In genomic region chr9:91943447-91943846, GRCh38 we compare ENCODE assay signal across 18 cellular contexts. TPM values are rescaled to one million over a fixed set of nuclear protein-coding genes. Genes with fewer than 3 reads are reported as not detected.
A peak's percentile ranks its signal among the peaks of the same experiment; 100 is the strongest.
DNase-seq lines count a peak whose midpoint lies in the region; ATAC-seq, FAIRE-seq and TF ChIP-seq lines count a peak whose summit lies in the region.
"Had no signal": no experiment of that assay in that cellular context is flagged by ENCODE, and none has a peak within 500 bp of the region (broad histone marks: within the 10 kb centered on the region; RNA-seq: fewer than 3 reads in every experiment).

No MANE protein-coding gene starts in this region.

- no peak overlapping the region for H3K4me3 ChIP-seq in HEK293 (ENCODE audit: low read depth, low read length)
- H3K4me3 ChIP-seq in K562, result no peak overlapping the region
- no peak overlapping the region for H3K4me3 ChIP-seq in sigmoid colon
- no peak overlapping the region for H3K4me3 ChIP-seq in SJCRH30
- H3K4me3 ChIP-seq: BLaER1 treated with 17β-estradiol and CSF1 and Interleukin-3, amounts not matched to agents 10 nM and 100 nM had no signal

- H3K27ac ChIP-seq in HEK293 (ENCODE audit: extremely low read depth, low read depth, low read length), result no peak overlapping the region
- H3K27ac ChIP-seq in K562 (ENCODE audit: extremely low read depth, low read depth, low read length), result 0 out of 3 replicates have a peak overlapping the region, but pooled peaks have one; percentile 79
- peak overlapping the region in 3 of 4 donors; percentile 91 to 95 (median 93) for H3K27ac ChIP-seq in sigmoid colon
- no peak overlapping the region for H3K27ac ChIP-seq in foreskin keratinocyte
- H3K27ac ChIP-seq in SJCRH30, result no peak overlapping the region
- H3K27ac ChIP-seq: BLaER1 treated with 17β-estradiol and CSF1 and Interleukin-3, amounts not matched to agents 10 nM and 100 nM had no signal

- no TSS peak for BruUV-seq in K562 (replicated peaks; lab: Mats Ljungman, UMichigan)

- in situ Hi-C loops in K562 (cut with MboI), result no loop called here

- no peak for TF ChIP-seq EP300 in K562 (IDR thresholded peaks at IDR 0.05; ENCODE audit: low read length)
- no peak for TF ChIP-seq EP300 in sigmoid colon (IDR thresholded peaks at IDR 0.05)

- no peaks in the 10 kb centered on the region for H3K27me3 ChIP-seq in K562 (ENCODE audit: control insufficient read depth in 2 of 2, insufficient read depth in 2 of 2, low read length in 2 of 2)
- peaks cover 0 to under 1% (median 0%) of the 10 kb centered on the region in 3 donors for H3K27me3 ChIP-seq in sigmoid colon
- H3K27me3 ChIP-seq in foreskin keratinocyte, result peaks cover 36% of the 10 kb centered on the region
- peaks cover 16% of the 10 kb centered on the region; the same call in 1 of the 2 replicates for H3K27me3 ChIP-seq in SJCRH30

- H3K4me1 ChIP-seq in HEK293 (ENCODE audit: control insufficient read depth, insufficient read depth, low read length) (peaks cover 13% of the 10 kb centered on the region), K562 (replicated peaks in 1 of 2; ENCODE audit: control insufficient read depth in 2 of 2, insufficient read depth in 2 of 2, low read length in 2 of 2) (peaks cover 13 to 37% of the 10 kb centered on the region in 2 experiments; a peak in 4 of 5 replicates), sigmoid colon (peaks cover 0 to 81% (median 72%) of the 10 kb centered on the region in 4 donors), foreskin keratinocyte (peaks cover 9% of the 10 kb centered on the region), SJCRH30 (no peaks in the 10 kb centered on the region)

- no peak for FAIRE-seq in K562 (lab: Jason Lieb, UNC)
- FAIRE-seq: HTR-8/SVneo had no signal

- POLR2A ChIA-PET in HEK293 (lab: Yijun Ruan, JAX), result no interaction called here
- POLR2A ChIA-PET in K562 (lab: Yijun Ruan, JAX), result interaction anchor here (0.6 kb wide), 1 partner anchor 197 kb away, joined by 4 read pairs; no protein-coding TSS in a partner anchor
- POLR2A ChIA-PET in HEK293T (lab: Yijun Ruan, JAX), result no interaction called here

- no peak overlapping the region for H2AFZ ChIP-seq in K562 (ENCODE audit: low read depth, low read length)

- no peaks in the 10 kb centered on the region for H3K9me1 ChIP-seq in K562 (ENCODE audit: control insufficient read depth, insufficient read depth, low read length)

- H3K36me3 ChIP-seq in HEK293 (ENCODE audit: control insufficient read depth in 2 of 2, insufficient read depth in 1 of 2, low read length in 2 of 2) (no peaks in the 10 kb centered on the region), K562 (ENCODE audit: control insufficient read depth, insufficient read depth, low read length) (no peaks in the 10 kb centered on the region; the same call in 2 of the 3 replicates), sigmoid colon (no peaks in the 10 kb centered on the region), SJCRH30 (no peaks in the 10 kb centered on the region)
- H3K36me3 ChIP-seq: BLaER1 treated with 17β-estradiol and CSF1 and Interleukin-3, amounts not matched to agents 10 nM and 100 nM had no signal

- TF ChIP-seq CTCF in HEK293 (tag by site-specific recombination; IDR thresholded peaks at IDR 0.05), result no peak
- TF ChIP-seq CTCF in K562 (IDR thresholded peaks at IDR 0.05 in 2 of 3, conservative IDR thresholded peaks at IDR 0.05 in 1 of 3; ENCODE audit: insufficient read depth in 2 of 3, low read depth in 1 of 3, low read length in 3 of 3), result no peak
- no peak for TF ChIP-seq CTCF in sigmoid colon (IDR thresholded peaks at IDR 0.05)
- no peak for TF ChIP-seq CTCF in foreskin keratinocyte (conservative IDR thresholded peaks at IDR 0.05)

- CTCF ChIA-PET in HEK293 (lab: Yijun Ruan, JAX) (no interaction called here), K562 (lab: Yijun Ruan, JAX; ENCODE audit: low intra/inter-chr PET ratio) (no interaction called here), HEK293T (lab: Yijun Ruan, JAX) (no interaction called here)

- WGBS in K562 (ENCODE audit: insufficient coverage, low coverage, missing lambda C conversion rate), result 54% methylated on average over 2 of the region's 2 CpGs
- 84 to 91% methylated on average over 2 of the region's 2 CpGs for WGBS in sigmoid colon, 2 donors

- H4K20me1 ChIP-seq in K562 (replicated peaks; ENCODE audit: control insufficient read depth, insufficient read depth, low read length), result no peaks in the 10 kb centered on the region

- no peak for DNase-seq in K562 (ENCODE audit: extremely low read depth in 1 of 4, low spot score in 3 of 4)
- DNase-seq in islet precursor cell, result peak; percentile 1
- DNase-seq in sigmoid colon, result no peak
- DNase-seq in foreskin keratinocyte, result no peak
- no peak for DNase-seq in SJCRH30
- no peak for DNase-seq in HEK293T (ENCODE audit: extremely low spot score)
- DNase-seq: Calu3; CD8-positive, alpha-beta T cell; DMS79 treated with DMSO at 0.1 percent for 48 hours; GF-D8; GOT3; H9; HFFc6 had no signal

- H3K9me3 ChIP-seq in HEK293 (ENCODE audit: control insufficient read depth, insufficient read depth, low read depth, low read length) (no peaks in the 10 kb centered on the region), K562 (replicated peaks; ENCODE audit: control insufficient read depth, insufficient read depth, low read depth, low read length) (no peaks in the 10 kb centered on the region; the same call in 1 of the 2 replicates), sigmoid colon (no peaks in the 10 kb centered on the region), SJCRH30 (replicated peaks) (no peaks in the 10 kb centered on the region)
- H3K9me3 ChIP-seq: BLaER1 treated with 17β-estradiol and CSF1 and Interleukin-3, amounts not matched to agents 10 nM and 100 nM had no signal

- peaks cover 96% of the 10 kb centered on the region for H3K79me2 ChIP-seq in K562 (ENCODE audit: control insufficient read depth, insufficient read depth, low read length)

- intact Hi-C loops in K562 (cut with micrococcal nuclease), result no loop called here
- intact Hi-C loops in sigmoid colon (cut with DNase I), result loop anchor here (5.0 kb wide), 1 partner anchor 141 kb away; no protein-coding TSS in a partner anchor

- H3K4me2 ChIP-seq in K562 (ENCODE audit: insufficient read depth, low read length), result peak overlapping the region; percentile 69; the same call in 1 of the 2 replicates
- H3K4me2 ChIP-seq: BLaER1 treated with 17β-estradiol and CSF1 and Interleukin-3, amounts not matched to agents 10 nM and 100 nM had no signal

- TF ChIP-seq POLR2A in K562 (conservative IDR thresholded peaks at IDR 0.05) (no peak), sigmoid colon (IDR thresholded peaks at IDR 0.05) (no peak)

- peak overlapping the region in 1 of 2 experiments; percentile 23; a peak in 1 of 4 replicates for H3K9ac ChIP-seq in K562 (ENCODE audit: insufficient read depth in 1 of 2, low read depth in 2 of 2, low read length in 2 of 2)
- H3K9ac ChIP-seq: BLaER1 treated with 17β-estradiol and CSF1 and Interleukin-3, amounts not matched to agents 10 nM and 100 nM had no signal

- ATAC-seq in K562 (no peak), foreskin keratinocyte (no peak), GM19328 (IDR thresholded peaks at IDR 0.05; ENCODE audit: unreplicated experiment) (no peak)
- ATAC-seq: CD8-positive, alpha-beta T cell had no signal

- no peak for TF ChIP-seq RAD21 in K562 (CRISPR knock-in tag; conservative IDR thresholded peaks at IDR 0.05 in 1 of 2, IDR thresholded peaks at IDR 0.05 in 1 of 2)

TF ChIP-seq in HEK293, 187 proteins besides CTCF, POLR2A, EP300 and RAD21 (continues in another document):
- no peak for TF ChIP-seq ZNF664 (tag by site-specific recombination; IDR thresholded peaks at IDR 0.05)

TF ChIP-seq in K562, 482 proteins besides CTCF, POLR2A, EP300 and RAD21 (continues in another document):
- TF ChIP-seq NCOA1 (IDR thresholded peaks at IDR 0.05; ENCODE audit: low read depth), result no peak

TF ChIP-seq in HEK293T, 16 proteins besides CTCF, POLR2A, EP300 and RAD21:
- TF ChIP-seq HDGF (IDR thresholded peaks at IDR 0.05; ENCODE audit: borderline replicate concordance) (no peak), CTBP1 (IDR thresholded peaks at IDR 0.05; ENCODE audit: borderline replicate concordance) (no peak), LEF1 (IDR thresholded peaks at IDR 0.05; ENCODE audit: borderline replicate concordance) (no peak), ARNT (IDR thresholded peaks at IDR 0.05) (no peak), ZNF384 (IDR thresholded peaks at IDR 0.05) (no peak), NFRKB (IDR thresholded peaks at IDR 0.05) (no peak)

RNA-seq across cellular contexts. Expression of gene ROR2, which starts 6.6 kb away (rescaled TPM):
- total RNA-seq in K562 (2011; cell fraction: chromatin; rRNA removed; ENCODE audit: low replicate concordance), result 55.8 and 56.6 TPM in 2 replicates
- total RNA-seq in K562 (2011; cell fraction: nucleolus; rRNA removed), result 56.9 and 60.5 TPM in 2 replicates
- 36.5 and 49.8 TPM in 2 replicates for total RNA-seq in K562 (2011; cell fraction: nucleoplasm; rRNA removed)
- total RNA-seq in K562 (2014; rRNA removed) (15.3 and 18.2 TPM in 2 replicates), K562 (2014; rRNA removed; fragmentation: Illumina TruSeq; extraction: Trizol) (11.4 and 17.3 TPM in 2 replicates), K562 (2015; rRNA removed; fragmentation: Illumina TruSeq; extraction: Trizol) (15.4 and 17.9 TPM in 2 replicates), K562 (2021) (33.6 and 33.8 TPM in 2 replicates), sigmoid colon (10 to 100 TPM; 51.4 to 81.7 (median 59.8) TPM), foreskin keratinocyte (1.2 and 2.0 TPM in 2 replicates)
- polyA plus RNA-seq in K562 (2011; rRNA removed) (7.7 and 8.1 TPM in 2 replicates), K562 (2014; fragmentation: Illumina TruSeq; extraction: Trizol) (14.2 and 18.3 TPM in 2 replicates), K562 (2014; fragmentation: Nextera tagmentation; extraction: Ambion mirVana) (1 to 10 TPM; 5.6 to 6.0 TPM), K562 (2014; rRNA removed) (12.5 and 17.2 TPM in 2 replicates), sigmoid colon (1 to 10 TPM in 2 of 3 donors, under 1 TPM in 1; 0.46 to 7.6 (median 1.2) TPM), foreskin keratinocyte (0.94 and 1.3 TPM in 2 replicates)
- 7.9 and 16.6 TPM in 2 replicates for polyA plus RNA-seq in K562 (2011; cell fraction: cytosol; rRNA removed)
- polyA plus RNA-seq in K562 (2011; cell fraction: nucleus; rRNA removed), result 11.8 and 20.5 TPM in 2 replicates
- polyA plus RNA-seq in K562 (2012), result 16.8 and 25.3 TPM in 2 replicates
- 11.9 and 15.1 TPM in 2 replicates for polyA minus RNA-seq in K562 (2011; rRNA and poly(A)+ RNA removed)
- polyA minus RNA-seq in K562 (2011; cell fraction: cytosol; rRNA and poly(A)+ RNA removed), result 16.4 and 18.1 TPM in 2 replicates
- polyA minus RNA-seq in K562 (2011; cell fraction: nucleus; rRNA and poly(A)+ RNA removed), result 12.5 and 14.1 TPM in 2 replicates
- total RNA-seq in SJCRH30 (2014; rRNA removed; shearing (Covaris generic)), result not detected in 2 replicates
- total RNA-seq: A172, Calu3 had no signal

Comparison
In these comparisons a context has a peak if more than half of its experiments do, and no peak if none do; other contexts are left out.
1. H3K27ac ChIP-seq: peak in K562 (single experiment) and sigmoid colon (3 of 4); none in HEK293 (single experiment), foreskin keratinocyte (single experiment) and SJCRH30 (single experiment).